ENCODE assay signal across 15 cellular contexts in the genomic region with DNA sequence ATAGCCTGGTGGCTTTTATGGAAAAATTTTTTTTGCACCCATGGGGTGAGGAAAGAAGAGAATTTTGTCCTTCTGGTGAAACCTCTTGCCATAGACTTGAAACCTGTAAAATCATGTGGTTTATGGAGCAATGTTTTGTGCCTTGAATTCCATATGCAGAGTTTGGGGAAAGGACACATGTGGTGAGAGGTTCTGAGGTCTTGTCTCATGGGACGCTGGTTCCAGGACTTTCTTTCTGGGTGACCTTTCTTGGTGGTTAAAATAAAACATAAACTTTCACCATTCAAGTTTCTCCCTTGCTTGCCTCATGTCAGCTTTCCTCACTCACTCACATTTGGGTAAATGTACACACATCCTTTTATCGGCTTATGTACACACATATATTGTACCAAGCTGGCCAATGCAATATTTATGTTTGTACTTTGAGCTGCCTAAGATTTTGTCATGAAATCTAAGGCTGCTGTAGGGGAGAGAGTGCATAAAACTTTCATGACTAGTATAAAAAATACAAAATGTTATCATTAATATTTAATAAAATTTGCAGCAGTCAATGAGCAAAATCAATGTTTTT.
DNase-seq lines count a peak whose midpoint lies in the region; ATAC-seq and TF ChIP-seq lines count a peak whose summit lies in the region.
"Had no signal": no experiment of that assay in that cellular context is flagged by ENCODE, and none has a peak within 500 bp of the region (broad histone marks: within the 10 kb centered on the region; RNA-seq: fewer than 3 reads in every experiment).

No MANE protein-coding gene starts in this region.

- POLR2A ChIA-PET in HEK293 (lab: Yijun Ruan, JAX): no interaction called here

- no peak overlapping the region for H3K9ac ChIP-seq in stomach smooth muscle (ENCODE audit: low read length in 2 of 2)
- H3K9ac ChIP-seq: BLaER1 treated with 17β-estradiol and CSF1 and Interleukin-3, amounts not matched to agents 10 nM and 100 nM had no signal

- intact Hi-C loops in left lung (cut with DNase I): no loop called here

- no peaks in the 10 kb centered on the region for H3K27me3 ChIP-seq in ectodermal cell (ENCODE audit: control insufficient read depth, insufficient read depth, low read length, poor library complexity, severe bottlenecking)
- no peaks in the 10 kb centered on the region for H3K27me3 ChIP-seq in left lung
- H3K27me3 ChIP-seq in stomach smooth muscle (ENCODE audit: control insufficient read depth in 1 of 2, insufficient read depth in 2 of 2, low read length in 2 of 2): no peaks in the 10 kb centered on the region
- H3K27me3 ChIP-seq: BLaER1 treated with 17β-estradiol and CSF1 and Interleukin-3, amounts not matched to agents 10 nM and 100 nM; testis had no signal

- TF ChIP-seq CTCF in HEK293 (tag by site-specific recombination; IDR thresholded peaks at IDR 0.05) (no peak), left lung (IDR thresholded peaks at IDR 0.05) (no peak)

- no peaks in the 10 kb centered on the region for H3K36me3 ChIP-seq in HEK293 (ENCODE audit: control insufficient read depth in 2 of 2, insufficient read depth in 1 of 2, low read length in 2 of 2)
- H3K36me3 ChIP-seq in ectodermal cell (ENCODE audit: control insufficient read depth, insufficient read depth, low read length): no peaks in the 10 kb centered on the region
- no peaks in the 10 kb centered on the region for H3K36me3 ChIP-seq in left lung
- no peaks in the 10 kb centered on the region for H3K36me3 ChIP-seq in stomach smooth muscle (ENCODE audit: control insufficient read depth in 2 of 2, insufficient read depth in 2 of 2, low read length in 2 of 2)
- H3K36me3 ChIP-seq: BLaER1 treated with 17β-estradiol and CSF1 and Interleukin-3, amounts not matched to agents 10 nM and 100 nM had no signal

- H3K9me3 ChIP-seq in HEK293 (ENCODE audit: control insufficient read depth, insufficient read depth, low read depth, low read length) (no peaks in the 10 kb centered on the region), ectodermal cell (ENCODE audit: control insufficient read depth, low read length) (no peaks in the 10 kb centered on the region), left lung (no peaks in the 10 kb centered on the region), stomach smooth muscle (ENCODE audit: control insufficient read depth in 2 of 2, low read length in 2 of 2) (no peaks in the 10 kb centered on the region)
- H3K9me3 ChIP-seq: BLaER1 treated with 17β-estradiol and CSF1 and Interleukin-3, amounts not matched to agents 10 nM and 100 nM; body of pancreas; testis had no signal

- H3K27ac ChIP-seq in HEK293 (ENCODE audit: extremely low read depth, low read depth, low read length): no peak overlapping the region
- H3K27ac ChIP-seq in ectodermal cell (ENCODE audit: insufficient read depth, low read depth, low read length, poor library complexity, severe bottlenecking): peak overlapping the region; percentile 44
- H3K27ac ChIP-seq in left lung: peak overlapping the region; percentile 58 to 79
- peak overlapping the region; percentile 68 for H3K27ac ChIP-seq in stomach smooth muscle (ENCODE audit: low read length)
- H3K27ac ChIP-seq: BLaER1 treated with 17β-estradiol and CSF1 and Interleukin-3, amounts not matched to agents 10 nM and 100 nM had no signal

- DNase-seq in left lung: no peak
- DNase-seq in NCI-H2196 (lab: John Stamatoyannopoulos, UW; ENCODE audit: unreplicated experiment): no peak
- no peak for DNase-seq in activated gamma-delta T cell (lab: John Stamatoyannopoulos, UW)
- DNase-seq in inferior parietal cortex (ENCODE audit: extremely low spot score): no peak
- DNase-seq: activated gamma-delta T cell treated with Interleukin-2 at 50 U/mL for 16 hours, NCI-H1105 treated with DMSO at 0.1 percent for 48 hours, NCI-H2227 treated with DMSO at 0.1 percent for 48 hours, testis had no signal

- WGBS in ectodermal cell, 2 experiments: 90 to 100% methylated on average over 1 to 2 of the region's 2 CpGs

- CTCF ChIA-PET in HEK293 (lab: Yijun Ruan, JAX): no interaction called here

- H3K4me3 ChIP-seq in HEK293 (ENCODE audit: low read depth, low read length) (no peak overlapping the region), ectodermal cell (ENCODE audit: insufficient read depth, low read depth, low read length) (no peak overlapping the region), left lung (no peak overlapping the region), stomach smooth muscle (ENCODE audit: low read length in 2 of 2) (no peak overlapping the region)
- H3K4me3 ChIP-seq: BLaER1 treated with 17β-estradiol and CSF1 and Interleukin-3, amounts not matched to agents 10 nM and 100 nM; body of pancreas; testis had no signal

- H3K4me1 ChIP-seq in HEK293 (ENCODE audit: control insufficient read depth, insufficient read depth, low read length) (peaks cover 17% of the 10 kb centered on the region), ectodermal cell (ENCODE audit: control insufficient read depth, insufficient read depth, low read length) (peaks cover 12% of the 10 kb centered on the region), left lung (peaks cover 0 to 9% of the 10 kb centered on the region in 2 donors), stomach smooth muscle (ENCODE audit: control insufficient read depth, insufficient read depth, low read length) (peaks cover 6% of the 10 kb centered on the region)
- H3K4me1 ChIP-seq: body of pancreas had no signal

- ATAC-seq in left lung (no peak), HG02870 (IDR thresholded peaks at IDR 0.05; ENCODE audit: unreplicated experiment) (no peak)
- ATAC-seq: left lobe of liver had no signal

TF ChIP-seq in HEK293, 187 proteins besides CTCF, POLR2A, EP300 and RAD21:
- TF ChIP-seq ZBTB20 (tag by site-specific recombination; IDR thresholded peaks at IDR 0.05): peak; percentile 40; the same call in 1 of the 2 replicates
- TF ChIP-seq, protein P1, sequence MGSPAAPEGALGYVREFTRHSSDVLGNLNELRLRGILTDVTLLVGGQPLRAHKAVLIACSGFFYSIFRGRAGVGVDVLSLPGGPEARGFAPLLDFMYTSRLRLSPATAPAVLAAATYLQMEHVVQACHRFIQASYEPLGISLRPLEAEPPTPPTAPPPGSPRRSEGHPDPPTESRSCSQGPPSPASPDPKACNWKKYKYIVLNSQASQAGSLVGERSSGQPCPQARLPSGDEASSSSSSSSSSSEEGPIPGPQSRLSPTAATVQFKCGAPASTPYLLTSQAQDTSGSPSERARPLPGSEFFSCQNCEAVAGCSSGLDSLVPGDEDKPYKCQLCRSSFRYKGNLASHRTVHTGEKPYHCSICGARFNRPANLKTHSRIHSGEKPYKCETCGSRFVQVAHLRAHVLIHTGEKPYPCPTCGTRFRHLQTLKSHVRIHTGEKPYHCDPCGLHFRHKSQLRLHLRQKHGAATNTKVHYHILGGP (tag by site-specific recombination; IDR thresholded peaks at IDR 0.05): no peak
